ENCODE assay signal across 11 cellular contexts in genomic region chr17:67273900-67274299, GRCh38.
"Had no signal": no experiment of that assay in that cellular context is flagged by ENCODE, and none has a peak within 500 bp of the region (broad histone marks: within the 10 kb centered on the region; RNA-seq: fewer than 3 reads in every experiment).

No MANE protein-coding gene starts in this region.

- H3K9me3 ChIP-seq: HAP-1 had no signal

- H3K4me1 ChIP-seq: HAP-1 had no signal

- DNase-seq: GM23248, GOT3, H7, H9, HCEC 1CT, HFFc6 had no signal

- H3K4me1 Mint-ChIP-seq: GM23338 had no signal

- H3K9me3 Mint-ChIP-seq: GM23338, H9, HFFc6 had no signal

- H3K36me3 ChIP-seq: HAP-1 had no signal

- ATAC-seq: GM23338, HCT116 had no signal

- H3K4me2 ChIP-seq: GM23338 had no signal

- FAIRE-seq: H1, H54 had no signal

- H3K27ac Mint-ChIP-seq: GM23338, H9, HFFc6 had no signal

- H3K4me3 Mint-ChIP-seq: GM23338, H9, HFFc6 had no signal

- H3K4me3 ChIP-seq: GM23248, GM23338, HAP-1 had no signal

- H3K27ac ChIP-seq: GM23248 had no signal
